ENCODE assay signal across 8 cellular contexts in genomic region chr11:116787436-116787785, GRCh38. TPM values are rescaled to one million over a fixed set of nuclear protein-coding genes. Genes with fewer than 3 reads are reported as not detected.
DNase-seq lines count a peak whose midpoint lies in the region; TF ChIP-seq lines count a peak whose summit lies in the region.

No MANE protein-coding gene starts in this region.

- no peaks in the 10 kb centered on the region for H4K20me1 ChIP-seq in H9 (ENCODE audit: control insufficient read depth, insufficient read depth, insufficient read length)

- H3K36me3 ChIP-seq in ACC112 (ENCODE audit: insufficient read depth, low read length) (peaks cover 35% of the 10 kb centered on the region), tibial artery (peaks cover 38 to 43% (median 42%) of the 10 kb centered on the region in 3 donors)

- H3K18ac ChIP-seq in H9 (ENCODE audit: insufficient read length, low read depth, low read length) = no peak overlapping the region

- no peak overlapping the region for H2BK12ac ChIP-seq in H9 (ENCODE audit: insufficient read length, low read depth, low read length)

- no peak overlapping the region for H4K8ac ChIP-seq in H9 (replicated peaks; ENCODE audit: insufficient read length, low read depth, low read length)

- H3K27me3 ChIP-seq in ACC112 (ENCODE audit: insufficient read depth, low read length) = no peaks in the 10 kb centered on the region
- no peaks in the 10 kb centered on the region; the same call in 1 of the 2 replicates for H3K27me3 ChIP-seq in H9 (ENCODE audit: insufficient read depth, low read length)
- no peaks in the 10 kb centered on the region for H3K27me3 ChIP-seq in layer of hippocampus (ENCODE audit: control insufficient read depth, insufficient read depth, low read length)
- H3K27me3 ChIP-seq in tibial artery = peaks cover 0 to 3% of the 10 kb centered on the region in 2 donors

- H3K27ac ChIP-seq in ACC112 (ENCODE audit: low read depth, low read length) = peak overlapping the region; percentile 74; the same call in 1 of the 2 replicates
- no peak overlapping the region for H3K27ac ChIP-seq in H9 (ENCODE audit: insufficient read length, low read depth, low read length)
- H3K27ac ChIP-seq in layer of hippocampus (ENCODE audit: low read depth, low read length) = peak overlapping the region; percentile 69
- peak overlapping the region; percentile 86 to 88 for H3K27ac ChIP-seq in tibial artery

- no CpG with 5 or more reads among the region's 15 CpGs for WGBS in H9 (ENCODE audit: extremely low coverage, insufficient read length, low lambda C conversion rate)

- no peak overlapping the region for H3K27ac Mint-ChIP-seq in H9
- peak overlapping the region; percentile 90 for H3K27ac Mint-ChIP-seq in activated naive CD8-positive, alpha-beta T cell

- H2BK20ac ChIP-seq in H9 (ENCODE audit: low read depth, low read length, poor library complexity, severe bottlenecking) = no peak overlapping the region

- no peak overlapping the region for H2AK5ac ChIP-seq in H9 (ENCODE audit: insufficient read length, low read length)

- H3K56ac ChIP-seq in H9 (ENCODE audit: insufficient read length, low read depth, low read length) = no peak overlapping the region

- H2AFZ ChIP-seq in ACC112 (ENCODE audit: low read length, unreplicated experiment) (peak overlapping the region; percentile 100), H9 (ENCODE audit: low read length) (no peak overlapping the region)

- H3K4me3 ChIP-seq in ACC112 (ENCODE audit: low read depth, low read length) (peak overlapping the region; percentile 98), tibial artery (peak overlapping the region; percentile 98 to 100)

- peaks cover 22% of the 10 kb centered on the region for H3K27me3 Mint-ChIP-seq in H9 (ENCODE audit: low read depth)
- H3K27me3 Mint-ChIP-seq in activated naive CD8-positive, alpha-beta T cell = no peaks in the 10 kb centered on the region

- H3K9me3 ChIP-seq in H9 (ENCODE audit: control insufficient read depth, low read depth, low read length) (no peaks in the 10 kb centered on the region), tibial artery (no peaks in the 10 kb centered on the region)

- peaks cover 28% of the 10 kb centered on the region for H3K4me1 ChIP-seq in ACC112 (ENCODE audit: control insufficient read depth, insufficient read depth, low read length, unreplicated experiment)
- no peaks in the 10 kb centered on the region; the same call in 1 of the 2 replicates for H3K4me1 ChIP-seq in H9 (ENCODE audit: insufficient read depth, low read length)
- H3K4me1 ChIP-seq in tibial artery = peaks cover 0 to 35% (median 23%) of the 10 kb centered on the region in 4 donors

- H3T11ph ChIP-seq in H9 (ENCODE audit: low read length) = no peak overlapping the region

- H3K79me2 ChIP-seq in ACC112 (ENCODE audit: control insufficient read depth, insufficient read depth, low read length, unreplicated experiment) (peaks cover 21% of the 10 kb centered on the region), H9 (ENCODE audit: insufficient read depth, low read length) (peaks cover 2% of the 10 kb centered on the region; the same call in 1 of the 2 replicates)

- H3K9me3 Mint-ChIP-seq in H9 = no peaks in the 10 kb centered on the region
- no peaks in the 10 kb centered on the region for H3K9me3 Mint-ChIP-seq in activated naive CD8-positive, alpha-beta T cell (ENCODE audit: low read depth)

- H3K23me2 ChIP-seq in H9 (ENCODE audit: insufficient read length, low read depth, low read length, poor library complexity, severe bottlenecking) = peaks cover 13% of the 10 kb centered on the region

- no peak overlapping the region for H3K4ac ChIP-seq in H9 (ENCODE audit: low read depth, low read length)

- intact Hi-C loops in tibial artery (cut with DNase I; ENCODE audit: low total_unique reads) = loop anchor here (10.0 kb wide), 1 partner anchor 447 kb away; the partner anchor contains the start of genes PCSK7 and RNF214

- peaks cover 5% of the 10 kb centered on the region for H3K79me1 ChIP-seq in H9 (ENCODE audit: insufficient read depth, low read depth, low read length, poor library complexity, severe bottlenecking)

- H3K9ac ChIP-seq in H9 (ENCODE audit: extremely low read depth, insufficient read length, low read length) = peak overlapping the region; percentile 76

- H4K5ac ChIP-seq in H9 (ENCODE audit: insufficient read length, low read depth, low read length) = no peak overlapping the region

- TF ChIP-seq CTCF in H9 (conservative IDR thresholded peaks at IDR 0.05) (no peak), tibial artery (IDR thresholded peaks at IDR 0.05) (no peak)

- H3K14ac ChIP-seq in H9 (ENCODE audit: insufficient read depth, low read length) = no peak overlapping the region; the same call in 1 of the 2 replicates

- peak overlapping the region; percentile 71 for H3K4me2 ChIP-seq in H9 (ENCODE audit: insufficient read depth, insufficient read length, low read length)

- H4K91ac ChIP-seq in H9 (ENCODE audit: insufficient read length, low read depth, low read length) = no peak overlapping the region

- peaks cover 17 to 23% of the 10 kb centered on the region in 2 experiments for H3K4me1 Mint-ChIP-seq in H9
- H3K4me1 Mint-ChIP-seq in activated naive CD8-positive, alpha-beta T cell (ENCODE audit: low read depth) = peaks cover 53% of the 10 kb centered on the region

- no peak overlapping the region for H3K23ac ChIP-seq in H9 (ENCODE audit: insufficient read length, low read depth, low read length)

- H2BK15ac ChIP-seq in H9 (ENCODE audit: low read depth, low read length) = no peak overlapping the region

- H2BK120ac ChIP-seq in H9 (ENCODE audit: low read depth, low read length, poor library complexity, severe bottlenecking) = no peak overlapping the region

- H3K36me3 Mint-ChIP-seq in H9 (ENCODE audit: insufficient read depth in 1 of 3, low read depth in 3 of 3) = peaks cover 30 to 48% (median 46%) of the 10 kb centered on the region in 3 experiments
- peaks cover 6% of the 10 kb centered on the region for H3K36me3 Mint-ChIP-seq in activated naive CD8-positive, alpha-beta T cell

- H3K4me3 Mint-ChIP-seq in H9 = peak overlapping the region; percentile 88 to 91
- H3K4me3 Mint-ChIP-seq in activated naive CD8-positive, alpha-beta T cell = peak overlapping the region; percentile 99

- DNase-seq in H9 (no peak), tibial artery (no peak), foreskin melanocyte (no peak)
- no peak for DNase-seq in central memory CD4-positive, alpha-beta T cell
- DNase-seq in stimulated activated CD4-positive, alpha-beta T cell treated with anti-CD3 and anti-CD28 coated beads, Interleukin-1b, Interleukin-23, amount 100 ng/mL, for 48 hours = no peak

- H2BK5ac ChIP-seq in H9 (ENCODE audit: insufficient read length, low read length) = no peak overlapping the region

RNA-seq across cellular contexts. Expression of gene ZPR1, which starts 0.4 kb away (rescaled TPM):
- 77.2 and 82.0 TPM in 2 replicates for total RNA-seq in H9 (2021)

RNA-seq across cellular contexts. Expression of gene APOA5, which starts 4.3 kb away (rescaled TPM):
- total RNA-seq in H9 (2021) = 0.11 TPM in 1 of 2 replicates, not detected in the other

RNA-seq across cellular contexts. Expression of gene BUD13, which starts 14.6 kb away (rescaled TPM):
- total RNA-seq in H9 (2021) = 29.3 and 30.0 TPM in 2 replicates

RNA-seq across cellular contexts. Expression of gene APOA4, which starts 35.7 kb away (rescaled TPM):
- total RNA-seq in H9 (2021) = not detected in 2 replicates

RNA-seq across cellular contexts. Expression of gene APOC3, which starts 42.3 kb away (rescaled TPM):
- total RNA-seq in H9 (2021) = not detected in 2 replicates
